13 cellular contexts compared by ENCODE assay signal in genomic region chr22:23714596-23715588, GRCh38. TPM values are rescaled to one million over a fixed set of nuclear protein-coding genes. Genes with fewer than 3 reads are reported as not detected.
DNase-seq lines count a peak whose midpoint lies in the region; ATAC-seq, FAIRE-seq and TF ChIP-seq lines count a peak whose summit lies in the region.
"Had no signal": no experiment of that assay in that cellular context is flagged by ENCODE, and none has a peak within 500 bp of the region (broad histone marks: within the 10 kb centered on the region; RNA-seq: fewer than 3 reads in every experiment).

No MANE protein-coding gene starts in this region.

- peak; percentile 70 for FAIRE-seq in K562 (lab: Jason Lieb, UNC)
- FAIRE-seq: A204.1 had no signal

- H3K79me2 ChIP-seq in K562 (ENCODE audit: control insufficient read depth, insufficient read depth, low read length) = peaks cover 19% of the 10 kb centered on the region

- peaks cover 25% of the 10 kb centered on the region for H3K4me1 Mint-ChIP-seq in T-helper 2 cell treated with Interferon-gamma antibody and Interleukin-4, amounts not matched to agents 5 μg/mL and 100 μg/mL, for 36 hours (ENCODE audit: low read depth)
- peaks cover 0 to 13% (median 8%) of the 10 kb centered on the region in 3 donors for H3K4me1 Mint-ChIP-seq in IgD-negative memory B cell

- no TSS peak for BruUV-seq in K562 (replicated peaks; lab: Mats Ljungman, UMichigan)

- ATAC-seq in K562 (peak; percentile 16; the same call in 1 of the 3 replicates), gastrocnemius medialis (no peak)

- no peaks in the 10 kb centered on the region for H3K27me3 Mint-ChIP-seq in T-helper 2 cell treated with Interferon-gamma antibody and Interleukin-4, amounts not matched to agents 5 μg/mL and 100 μg/mL, for 36 hours (ENCODE audit: low read depth)
- H3K27me3 Mint-ChIP-seq in IgD-negative memory B cell = no peaks in the 10 kb centered on the region

- no peaks in the 10 kb centered on the region for H3K9me3 Mint-ChIP-seq in T-helper 2 cell treated with Interferon-gamma antibody and Interleukin-4, amounts not matched to agents 5 μg/mL and 100 μg/mL, for 36 hours
- no peaks in the 10 kb centered on the region for H3K9me3 Mint-ChIP-seq in IgD-negative memory B cell

- intact Hi-C loops in K562 (cut with micrococcal nuclease) (no loop called here), gastrocnemius medialis (cut with DNase I; ENCODE audit: low total_unique reads) (loop anchor here (5.0 kb wide), 2 partner anchors 37 to 132 kb away; partner anchors contain the start of genes VPREB3 and ZNF70), uterus (cut with DNase I; ENCODE audit: low total_unique reads) (no loop called here)

- TF ChIP-seq CTCF in K562 (IDR thresholded peaks at IDR 0.05 in 2 of 3, conservative IDR thresholded peaks at IDR 0.05 in 1 of 3; ENCODE audit: insufficient read depth in 2 of 3, low read depth in 1 of 3, low read length in 3 of 3) (no peak), neutrophil (IDR thresholded peaks at IDR 0.05) (no peak), gastrocnemius medialis (IDR thresholded peaks at IDR 0.05 in 4 of 5, conservative IDR thresholded peaks at IDR 0.05 in 1 of 5) (no peak), GM20000 (IDR thresholded peaks at IDR 0.05; ENCODE audit: extremely low read depth, missing control alignments) (no peak), uterus (IDR thresholded peaks at IDR 0.05) (no peak)

- no peaks in the 10 kb centered on the region for H4K20me1 ChIP-seq in K562 (replicated peaks; ENCODE audit: control insufficient read depth, insufficient read depth, low read length)

- POLR2A ChIA-PET in K562 (lab: Yijun Ruan, JAX) = interaction anchor here (0.6 kb wide), 1 partner anchor 48 kb away, joined by 3 read pairs; the partner anchor contains the start of gene C22orf15

- peaks cover 6 to 25% of the 10 kb centered on the region in 2 experiments; a peak in 4 of 5 replicates for H3K4me1 ChIP-seq in K562 (replicated peaks in 1 of 2; ENCODE audit: control insufficient read depth in 2 of 2, insufficient read depth in 2 of 2, low read length in 2 of 2)
- H3K4me1 ChIP-seq in neutrophil (ENCODE audit: control insufficient read depth in 1 of 2, insufficient read depth in 1 of 2, low read depth in 1 of 2, low read length in 1 of 2) = peaks cover 18 to 21% of the 10 kb centered on the region in 2 experiments
- H3K4me1 ChIP-seq in gastrocnemius medialis = peaks cover 11 to 15% of the 10 kb centered on the region in 2 donors
- no peaks in the 10 kb centered on the region for H3K4me1 ChIP-seq in uterus

- no peak for TF ChIP-seq POLR2A in K562 (conservative IDR thresholded peaks at IDR 0.05)
- TF ChIP-seq POLR2A in gastrocnemius medialis (IDR thresholded peaks at IDR 0.05) = no peak
- no peak for TF ChIP-seq POLR2A in uterus (IDR thresholded peaks at IDR 0.05)

- H3K4me3 ChIP-seq in K562 = no peak overlapping the region
- peak overlapping the region; percentile 95 to 98 for H3K4me3 ChIP-seq in neutrophil (ENCODE audit: low read depth in 1 of 2, low read length in 1 of 2)
- H3K4me3 ChIP-seq in gastrocnemius medialis = no peak overlapping the region
- H3K4me3 ChIP-seq in uterus = no peak overlapping the region
- H3K4me3 ChIP-seq: cardiac muscle cell had no signal

- in situ Hi-C loops in K562 (cut with MboI) (no loop called here), gastrocnemius medialis (cut with MboI; ENCODE audit: low sequenced_read_pairs in 4 of 4) (no loop called here)

- no peak for TF ChIP-seq RAD21 in K562 (CRISPR knock-in tag; conservative IDR thresholded peaks at IDR 0.05 in 1 of 2, IDR thresholded peaks at IDR 0.05 in 1 of 2)

- H2AFZ ChIP-seq in K562 (ENCODE audit: low read depth, low read length) = no peak overlapping the region

- peak overlapping the region; percentile 60 for H3K27ac Mint-ChIP-seq in T-helper 2 cell treated with Interferon-gamma antibody and Interleukin-4, amounts not matched to agents 5 μg/mL and 100 μg/mL, for 36 hours
- H3K27ac Mint-ChIP-seq in IgD-negative memory B cell = peak overlapping the region in 2 of 3 donors; percentile 35 to 97

- H3K4me3 Mint-ChIP-seq in T-helper 2 cell treated with Interferon-gamma antibody and Interleukin-4, amounts not matched to agents 5 μg/mL and 100 μg/mL, for 36 hours = peak overlapping the region; percentile 75
- peak overlapping the region; percentile 63 to 90 (median 78) for H3K4me3 Mint-ChIP-seq in IgD-negative memory B cell

- peak overlapping the region in 1 of 2 experiments; percentile 52; a peak in 1 of 4 replicates for H3K9ac ChIP-seq in K562 (ENCODE audit: insufficient read depth in 1 of 2, low read depth in 2 of 2, low read length in 2 of 2)

- H3K36me3 ChIP-seq in K562 (ENCODE audit: control insufficient read depth, insufficient read depth, low read length) = peaks cover 44% of the 10 kb centered on the region; the same call in 1 of the 3 replicates
- H3K36me3 ChIP-seq in neutrophil = peaks cover 54% of the 10 kb centered on the region
- H3K36me3 ChIP-seq in gastrocnemius medialis = peaks cover 0 to 33% of the 10 kb centered on the region in 2 donors
- H3K36me3 ChIP-seq in uterus = no peaks in the 10 kb centered on the region

- H3K36me3 Mint-ChIP-seq in T-helper 2 cell treated with Interferon-gamma antibody and Interleukin-4, amounts not matched to agents 5 μg/mL and 100 μg/mL, for 36 hours (ENCODE audit: low read depth) = peaks cover 38% of the 10 kb centered on the region
- peaks cover 7% of the 10 kb centered on the region for H3K36me3 Mint-ChIP-seq in IgD-negative memory B cell

- no peak overlapping the region for H3K4me2 ChIP-seq in K562 (ENCODE audit: insufficient read depth, low read length)

- 66% methylated on average over 11 of the region's 24 CpGs for whole genome bisulfite sequencing in K562 (ENCODE audit: insufficient coverage, low coverage, missing lambda C conversion rate)

- no peak for DNase-seq in T-helper 2 cell treated with Interferon-gamma antibody and Interleukin-4, amounts not matched to agents 5 μg/mL and 100 μg/mL, for 36 hours (ENCODE audit: low spot score)
- DNase-seq in T-helper 2 cell (no peak), K562 (ENCODE audit: extremely low read depth in 1 of 4, low spot score in 3 of 4) (peak; percentile 17 to 47 (median 33)), gastrocnemius medialis (no peak), GM20000 (ENCODE audit: low spot score) (no peak), uterus (no peak)
- DNase-seq: hypothalamus had no signal

- TF ChIP-seq EP300 in K562 (IDR thresholded peaks at IDR 0.05; ENCODE audit: low read length) = no peak

- H3K9me1 ChIP-seq in K562 (ENCODE audit: control insufficient read depth, insufficient read depth, low read length) = no peaks in the 10 kb centered on the region

- no peaks in the 10 kb centered on the region for H3K27me3 ChIP-seq in K562 (ENCODE audit: control insufficient read depth in 2 of 2, insufficient read depth in 2 of 2, low read length in 2 of 2)
- no peaks in the 10 kb centered on the region for H3K27me3 ChIP-seq in neutrophil
- H3K27me3 ChIP-seq in gastrocnemius medialis = no peaks in the 10 kb centered on the region
- H3K27me3 ChIP-seq in uterus = no peaks in the 10 kb centered on the region
- H3K27me3 ChIP-seq: cardiac muscle cell had no signal

- CTCF ChIA-PET in K562 (lab: Yijun Ruan, JAX; ENCODE audit: low intra/inter-chr PET ratio) = no interaction called here

- H3K27ac ChIP-seq in K562 (ENCODE audit: extremely low read depth, low read depth, low read length) = no peak overlapping the region
- H3K27ac ChIP-seq in neutrophil = peak overlapping the region; percentile 92
- H3K27ac ChIP-seq in gastrocnemius medialis = peak overlapping the region in 2 of 4 donors; percentile 91 to 93
- H3K27ac ChIP-seq in uterus = no peak overlapping the region
- H3K27ac ChIP-seq: cardiac muscle cell had no signal

- no peaks in the 10 kb centered on the region for H3K9me3 ChIP-seq in K562 (replicated peaks; ENCODE audit: control insufficient read depth, insufficient read depth, low read depth, low read length)
- H3K9me3 ChIP-seq in neutrophil = no peaks in the 10 kb centered on the region
- no peaks in the 10 kb centered on the region for H3K9me3 ChIP-seq in gastrocnemius medialis
- no peaks in the 10 kb centered on the region for H3K9me3 ChIP-seq in uterus

RNA-seq across cellular contexts. Expression of gene RGL4, which starts 24.1 kb away (rescaled TPM):
- polyA plus RNA-seq in IgD-negative memory B cell (3.7 TPM), K562 (2011; rRNA removed) (not detected in 2 replicates), K562 (2014; fragmentation: Illumina TruSeq; extraction: Trizol) (not detected in 2 replicates), K562 (2014; fragmentation: Nextera tagmentation; extraction: Ambion mirVana) (not detected), K562 (2014; rRNA removed) (not detected in 2 replicates)
- total RNA-seq in K562 (2011; cell fraction: chromatin; rRNA removed; ENCODE audit: low replicate concordance) = 0.14 TPM in 1 of 2 replicates, not detected in the other
- not detected in 2 replicates for total RNA-seq in K562 (2011; cell fraction: nucleolus; rRNA removed)
- total RNA-seq in K562 (2011; cell fraction: nucleoplasm; rRNA removed) = not detected in 2 replicates
- total RNA-seq in K562 (2014; rRNA removed) (not detected in 2 replicates), K562 (2014; rRNA removed; fragmentation: Illumina TruSeq; extraction: Trizol) (not detected in 2 replicates), K562 (2015; rRNA removed; fragmentation: Illumina TruSeq; extraction: Trizol) (not detected in 2 replicates), K562 (2021) (not detected in 2 replicates), gastrocnemius medialis (1 to 10 TPM in 1 of 4 donors, under 1 TPM in 1, not detected in 2; 0.09 to 1.9 TPM), uterus (under 1 TPM in 1 of 4 donors, not detected in 3; 0.21 TPM)
- polyA plus RNA-seq in K562 (2011; cell fraction: cytosol; rRNA removed) = not detected in 2 replicates
- polyA plus RNA-seq in K562 (2011; cell fraction: nucleus; rRNA removed) = not detected in 2 replicates
- polyA plus RNA-seq in K562 (2012) = 0.10 and 0.13 TPM in 2 replicates
- not detected in 2 replicates for polyA minus RNA-seq in K562 (2011; rRNA and poly(A)+ RNA removed)
- polyA minus RNA-seq in K562 (2011; cell fraction: cytosol; rRNA and poly(A)+ RNA removed) = not detected in 2 replicates
- polyA minus RNA-seq in K562 (2011; cell fraction: nucleus; rRNA and poly(A)+ RNA removed) = not detected in 2 replicates
- total RNA-seq: cardiac muscle cell, Daoy, LHCN-M2 had no signal

RNA-seq across cellular contexts. Expression of gene ZNF70, which starts 36.0 kb away (rescaled TPM):
- polyA plus RNA-seq in IgD-negative memory B cell (0.20 TPM), K562 (2011; rRNA removed) (0.57 and 0.58 TPM in 2 replicates), K562 (2014; fragmentation: Illumina TruSeq; extraction: Trizol) (1.3 and 1.5 TPM in 2 replicates), K562 (2014; fragmentation: Nextera tagmentation; extraction: Ambion mirVana) (under 1 TPM; 0.14 to 0.18 TPM), K562 (2014; rRNA removed) (1.1 and 1.3 TPM in 2 replicates)
- total RNA-seq in K562 (2011; cell fraction: chromatin; rRNA removed; ENCODE audit: low replicate concordance) = 8.5 and 13.1 TPM in 2 replicates
- total RNA-seq in K562 (2011; cell fraction: nucleolus; rRNA removed) = 4.9 and 5.3 TPM in 2 replicates
- total RNA-seq in K562 (2011; cell fraction: nucleoplasm; rRNA removed) = 8.3 and 11.4 TPM in 2 replicates
- total RNA-seq in K562 (2014; rRNA removed) (1.4 and 1.8 TPM in 2 replicates), K562 (2014; rRNA removed; fragmentation: Illumina TruSeq; extraction: Trizol) (2.3 TPM in 2 replicates), K562 (2015; rRNA removed; fragmentation: Illumina TruSeq; extraction: Trizol) (2.4 and 2.5 TPM in 2 replicates), K562 (2021) (3.2 and 3.3 TPM in 2 replicates), gastrocnemius medialis (1 to 10 TPM; 3.1 to 6.3 (median 4.2) TPM), uterus (10 to 100 TPM in 1 of 4 donors, 1 to 10 TPM in 3; 3.6 to 13.8 (median 6.2) TPM)
- 0.72 and 0.84 TPM in 2 replicates for polyA plus RNA-seq in K562 (2011; cell fraction: cytosol; rRNA removed)
- polyA plus RNA-seq in K562 (2011; cell fraction: nucleus; rRNA removed) = 2.0 and 2.6 TPM in 2 replicates
- 0.99 and 1.2 TPM in 2 replicates for polyA plus RNA-seq in K562 (2012)
- polyA minus RNA-seq in K562 (2011; rRNA and poly(A)+ RNA removed) = 1.2 and 1.5 TPM in 2 replicates
- 1.5 and 1.7 TPM in 2 replicates for polyA minus RNA-seq in K562 (2011; cell fraction: cytosol; rRNA and poly(A)+ RNA removed)
- 1.3 and 2.1 TPM in 2 replicates for polyA minus RNA-seq in K562 (2011; cell fraction: nucleus; rRNA and poly(A)+ RNA removed)

RNA-seq across cellular contexts. Expression of gene VPREB3, which starts 39.3 kb away (rescaled TPM):
- polyA plus RNA-seq in IgD-negative memory B cell (1,081 TPM), K562 (2011; rRNA removed) (0.20 TPM in 1 of 2 replicates, not detected in the other), K562 (2014; fragmentation: Illumina TruSeq; extraction: Trizol) (not detected in 2 replicates), K562 (2014; fragmentation: Nextera tagmentation; extraction: Ambion mirVana) (under 1 TPM in 1 of 2 experiments, not detected in 1; 0.14 TPM), K562 (2014; rRNA removed) (not detected in 2 replicates)
- not detected in 2 replicates for total RNA-seq in K562 (2011; cell fraction: chromatin; rRNA removed; ENCODE audit: low replicate concordance)
- not detected in 2 replicates for total RNA-seq in K562 (2011; cell fraction: nucleolus; rRNA removed)
- total RNA-seq in K562 (2011; cell fraction: nucleoplasm; rRNA removed) = not detected in 2 replicates
- total RNA-seq in K562 (2014; rRNA removed) (not detected in 2 replicates), K562 (2014; rRNA removed; fragmentation: Illumina TruSeq; extraction: Trizol) (not detected in 2 replicates), K562 (2015; rRNA removed; fragmentation: Illumina TruSeq; extraction: Trizol) (not detected in 2 replicates), K562 (2021) (0.71 TPM in 1 of 2 replicates, not detected in the other), gastrocnemius medialis (1 to 10 TPM in 1 of 4 donors, not detected in 3; 1.1 TPM), uterus (not detected)
- polyA plus RNA-seq in K562 (2011; cell fraction: cytosol; rRNA removed) = not detected in 2 replicates
- 0.41 TPM in 1 of 2 replicates, not detected in the other for polyA plus RNA-seq in K562 (2011; cell fraction: nucleus; rRNA removed)
- 0.14 and 0.50 TPM in 2 replicates for polyA plus RNA-seq in K562 (2012)
- not detected in 2 replicates for polyA minus RNA-seq in K562 (2011; rRNA and poly(A)+ RNA removed)
- polyA minus RNA-seq in K562 (2011; cell fraction: cytosol; rRNA and poly(A)+ RNA removed) = not detected in 2 replicates
- polyA minus RNA-seq in K562 (2011; cell fraction: nucleus; rRNA and poly(A)+ RNA removed) = not detected in 2 replicates
- total RNA-seq: Daoy, LHCN-M2 had no signal

RNA-seq across cellular contexts. Expression of gene C22orf15, which starts 47.9 kb away (rescaled TPM):
- polyA plus RNA-seq in IgD-negative memory B cell (not detected), K562 (2011; rRNA removed) (not detected in 2 replicates), K562 (2014; fragmentation: Illumina TruSeq; extraction: Trizol) (not detected in 2 replicates), K562 (2014; fragmentation: Nextera tagmentation; extraction: Ambion mirVana) (not detected), K562 (2014; rRNA removed) (0.07 TPM in 1 of 2 replicates, not detected in the other)
- total RNA-seq in K562 (2011; cell fraction: chromatin; rRNA removed; ENCODE audit: low replicate concordance) = not detected in 2 replicates
- not detected in 2 replicates for total RNA-seq in K562 (2011; cell fraction: nucleolus; rRNA removed)
- total RNA-seq in K562 (2011; cell fraction: nucleoplasm; rRNA removed) = not detected in 2 replicates
- total RNA-seq in K562 (2014; rRNA removed) (not detected in 2 replicates), K562 (2014; rRNA removed; fragmentation: Illumina TruSeq; extraction: Trizol) (not detected in 2 replicates), K562 (2015; rRNA removed; fragmentation: Illumina TruSeq; extraction: Trizol) (not detected in 2 replicates), K562 (2021) (not detected in 2 replicates), gastrocnemius medialis (not detected), uterus (under 1 TPM in 2 of 4 donors, not detected in 2; 0.41 to 0.55 TPM)
- not detected in 2 replicates for polyA plus RNA-seq in K562 (2011; cell fraction: cytosol; rRNA removed)
- not detected in 2 replicates for polyA plus RNA-seq in K562 (2011; cell fraction: nucleus; rRNA removed)
- 0.21 and 0.57 TPM in 2 replicates for polyA plus RNA-seq in K562 (2012)
- not detected in 2 replicates for polyA minus RNA-seq in K562 (2011; rRNA and poly(A)+ RNA removed)
- polyA minus RNA-seq in K562 (2011; cell fraction: cytosol; rRNA and poly(A)+ RNA removed) = not detected in 2 replicates
- not detected in 2 replicates for polyA minus RNA-seq in K562 (2011; cell fraction: nucleus; rRNA and poly(A)+ RNA removed)
- total RNA-seq: cardiac muscle cell, Daoy, LHCN-M2 had no signal

RNA-seq across cellular contexts. Expression of gene CHCHD10, which starts 52.9 kb away (rescaled TPM):
- polyA plus RNA-seq in IgD-negative memory B cell = 70.6 TPM
- 6.7 and 22.5 TPM in 2 replicates for total RNA-seq in K562 (2011; cell fraction: chromatin; rRNA removed; ENCODE audit: low replicate concordance)
- total RNA-seq in K562 (2011; cell fraction: nucleolus; rRNA removed) = 36.1 and 36.9 TPM in 2 replicates
- total RNA-seq in K562 (2011; cell fraction: nucleoplasm; rRNA removed) = 31.7 and 48.8 TPM in 2 replicates
- total RNA-seq in K562 (2014; rRNA removed) = 84.9 and 214 TPM in 2 replicates
- total RNA-seq in K562 (2014; rRNA removed; fragmentation: Illumina TruSeq; extraction: Trizol) = 76.4 and 102 TPM in 2 replicates
- total RNA-seq in K562 (2015; rRNA removed; fragmentation: Illumina TruSeq; extraction: Trizol) = 124 and 130 TPM in 2 replicates
- total RNA-seq in K562 (2021) = 270 and 292 TPM in 2 replicates
- polyA plus RNA-seq in K562 (2011; rRNA removed) = 51.1 and 51.8 TPM in 2 replicates
- 124 and 209 TPM in 2 replicates for polyA plus RNA-seq in K562 (2011; cell fraction: cytosol; rRNA removed)
- polyA plus RNA-seq in K562 (2011; cell fraction: nucleus; rRNA removed) = 58.5 and 83.9 TPM in 2 replicates
- 252 and 257 TPM in 2 replicates for polyA plus RNA-seq in K562 (2012)
- 157 and 178 TPM in 2 replicates for polyA plus RNA-seq in K562 (2014; fragmentation: Illumina TruSeq; extraction: Trizol)
- 10 to 100 TPM; 15.2 to 41.0 TPM for polyA plus RNA-seq in K562 (2014; fragmentation: Nextera tagmentation; extraction: Ambion mirVana)
- polyA plus RNA-seq in K562 (2014; rRNA removed) = 159 and 170 TPM in 2 replicates
- polyA minus RNA-seq in K562 (2011; rRNA and poly(A)+ RNA removed) = 17.5 and 34.7 TPM in 2 replicates
- 133 and 155 TPM in 2 replicates for polyA minus RNA-seq in K562 (2011; cell fraction: cytosol; rRNA and poly(A)+ RNA removed)
- polyA minus RNA-seq in K562 (2011; cell fraction: nucleus; rRNA and poly(A)+ RNA removed) = 8.6 and 19.1 TPM in 2 replicates
- total RNA-seq in gastrocnemius medialis = 100 to 1,000 TPM; 157 to 290 (median 181) TPM
- total RNA-seq in uterus = 10 to 100 TPM in 1 of 4 donors, under 1 TPM in 1, not detected in 2; 0.88 to 21.0 TPM

Comparison
In these comparisons a context has a peak if more than half of its experiments do, and no peak if none do; other contexts are left out.
1. DNase-seq: peak in K562 (4 of 4); none in T-helper 2 cell treated with Interferon-gamma antibody and Interleukin-4, amounts not matched to agents 5 μg/mL and 100 μg/mL, for 36 hours (single experiment), T-helper 2 cell (0 of 5), gastrocnemius medialis (0 of 2), GM20000 (single experiment) and uterus (0 of 2).
2. H3K4me3 ChIP-seq: peak in neutrophil (2 of 2); none in K562 (single experiment), gastrocnemius medialis (0 of 4) and uterus (0 of 2).